8 cellular contexts compared by ENCODE assay signal in genomic region chr14:57182760-57183503, GRCh38.
DNase-seq lines count a peak whose midpoint lies in the region; ATAC-seq, FAIRE-seq and TF ChIP-seq lines count a peak whose summit lies in the region.

No MANE protein-coding gene starts in this region.

- WGBS in gastroesophageal sphincter (ENCODE audit: low coverage in 1 of 2), 2 donors: 20 to 21% methylated on average over 5 of the region's 5 CpGs
- WGBS in spleen, 5 donors: 16 to 20% (median 18%) methylated on average over 5 of the region's 5 CpGs

- peak; percentile 70 for TF ChIP-seq CTCF in RWPE2 (IDR thresholded peaks at IDR 0.05; ENCODE audit: poor library complexity, severe bottlenecking)
- TF ChIP-seq CTCF in kidney (IDR thresholded peaks at IDR 0.05; ENCODE audit: borderline replicate concordance, extremely low read depth, insufficient read depth): peak; percentile 28
- TF ChIP-seq CTCF in gastroesophageal sphincter (IDR thresholded peaks at IDR 0.05): no peak
- TF ChIP-seq CTCF in spleen (IDR thresholded peaks at IDR 0.05 in 8 of 11, conservative IDR thresholded peaks at IDR 0.05 in 3 of 11): no peak
- no peak for TF ChIP-seq CTCF in uterus (IDR thresholded peaks at IDR 0.05)

- no peaks in the 10 kb centered on the region for H3K36me3 ChIP-seq in RWPE2 (ENCODE audit: low read depth)
- no peaks in the 10 kb centered on the region for H3K36me3 ChIP-seq in kidney (ENCODE audit: control insufficient read depth in 1 of 2, insufficient read depth in 2 of 2, low read length in 2 of 2)
- no peaks in the 10 kb centered on the region for H3K36me3 ChIP-seq in gastroesophageal sphincter
- no peaks in the 10 kb centered on the region for H3K36me3 ChIP-seq in spleen
- no peaks in the 10 kb centered on the region for H3K36me3 ChIP-seq in uterus

- no peak overlapping the region for H3K4me3 ChIP-seq in RWPE2 (ENCODE audit: severe bottlenecking)
- H3K4me3 ChIP-seq in kidney (ENCODE audit: low read length in 2 of 2): no peak overlapping the region
- H3K4me3 ChIP-seq in gastroesophageal sphincter: no peak overlapping the region
- no peak overlapping the region for H3K4me3 ChIP-seq in spleen
- no peak overlapping the region for H3K4me3 ChIP-seq in uterus

- intact Hi-C loops in kidney (cut with DNase I): no loop called here
- intact Hi-C loops in spleen (cut with DNase I; ENCODE audit: low total_unique reads): no loop called here
- intact Hi-C loops in uterus (cut with DNase I; ENCODE audit: low total_unique reads): no loop called here

- H3K9me3 ChIP-seq in RWPE2 (ENCODE audit: severe bottlenecking) (no peaks in the 10 kb centered on the region), kidney (ENCODE audit: control insufficient read depth in 1 of 2, low read length in 2 of 2) (no peaks in the 10 kb centered on the region), gastroesophageal sphincter (no peaks in the 10 kb centered on the region), spleen (no peaks in the 10 kb centered on the region), uterus (no peaks in the 10 kb centered on the region)

- H3K27me3 ChIP-seq in RWPE2 (ENCODE audit: insufficient read depth, poor library complexity, severe bottlenecking) (peaks cover 61% of the 10 kb centered on the region), gastroesophageal sphincter (peaks cover 8% of the 10 kb centered on the region), spleen (replicated peaks in 1 of 7) (peaks cover 0 to 6% (median 0%) of the 10 kb centered on the region in 7 donors), uterus (no peaks in the 10 kb centered on the region)

- ATAC-seq in RWPE2 (ENCODE audit: low read depth) (peak; percentile 53; the same call in 2 of the 3 replicates), gastroesophageal sphincter (no peak), HG02763 (IDR thresholded peaks at IDR 0.05; ENCODE audit: unreplicated experiment) (no peak)

- no peak overlapping the region for H3K9ac ChIP-seq in kidney (ENCODE audit: low read length in 2 of 2)

- H3K4me1 ChIP-seq in RWPE2 (ENCODE audit: insufficient read depth, poor library complexity, severe bottlenecking) (no peaks in the 10 kb centered on the region), kidney (ENCODE audit: control insufficient read depth in 1 of 2, insufficient read depth in 1 of 2, low read depth in 1 of 2, low read length in 2 of 2) (no peaks in the 10 kb centered on the region), gastroesophageal sphincter (no peaks in the 10 kb centered on the region), spleen (no peaks in the 10 kb centered on the region), uterus (no peaks in the 10 kb centered on the region)

- TF ChIP-seq EP300 in gastroesophageal sphincter (IDR thresholded peaks at IDR 0.05): no peak

- no peak for FAIRE-seq in kidney (lab: Jason Lieb, UNC)

- DNase-seq in DMS53 (lab: John Stamatoyannopoulos, UW) (peak; percentile 64), HuH-7 (ENCODE audit: low spot score) (peak; percentile 6), RWPE2 (ENCODE audit: low spot score) (no peak), kidney (no peak), spleen (no peak), uterus (no peak)

- no peak overlapping the region for H3K27ac ChIP-seq in RWPE2 (ENCODE audit: poor library complexity, severe bottlenecking)
- H3K27ac ChIP-seq in kidney (ENCODE audit: low read depth in 2 of 2, low read length in 2 of 2): no peak overlapping the region
- no peak overlapping the region for H3K27ac ChIP-seq in gastroesophageal sphincter
- no peak overlapping the region for H3K27ac ChIP-seq in spleen
- H3K27ac ChIP-seq in uterus: no peak overlapping the region

- no peak for TF ChIP-seq POLR2A in gastroesophageal sphincter (IDR thresholded peaks at IDR 0.05)
- no peak for TF ChIP-seq POLR2A in spleen (IDR thresholded peaks at IDR 0.05)
- TF ChIP-seq POLR2A in uterus (IDR thresholded peaks at IDR 0.05): no peak

Comparison
In these comparisons a context has a peak if more than half of its experiments do, and no peak if none do; other contexts are left out.
1. DNase-seq: peak in DMS53 (single experiment) and HuH-7 (single experiment); none in RWPE2 (single experiment), kidney (single experiment), spleen (single experiment) and uterus (0 of 2).
2. CTCF ChIP-seq: peak in RWPE2 (single experiment) and kidney (single experiment); none in gastroesophageal sphincter (0 of 4), spleen (0 of 11) and uterus (0 of 4).